In the genomic region with DNA sequence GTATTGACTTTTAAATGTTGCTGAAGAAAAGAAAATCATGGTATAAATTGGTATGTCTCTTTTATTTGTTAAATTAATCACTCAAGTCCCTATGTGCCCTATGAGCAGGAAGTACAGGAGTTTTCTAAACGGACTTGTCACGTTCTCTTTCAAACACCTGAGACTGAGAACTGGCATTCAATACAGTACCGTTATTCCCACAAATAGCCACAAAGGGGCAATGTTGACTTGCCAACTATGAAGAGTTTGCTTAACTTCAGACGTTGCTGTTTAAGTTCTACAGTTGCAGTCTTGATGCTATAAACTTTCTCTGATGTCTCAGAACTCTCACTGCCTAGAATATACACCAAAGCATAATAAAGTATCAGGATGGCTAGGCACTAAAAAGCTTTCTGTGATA, we compare ENCODE assay signal across 8 cellular contexts. TPM values are rescaled to one million over a fixed set of nuclear protein-coding genes. Genes with fewer than 3 reads are reported as not detected.
DNase-seq lines count a peak whose midpoint lies in the region; ATAC-seq and TF ChIP-seq lines count a peak whose summit lies in the region.

No MANE protein-coding gene starts in this region.

- no peaks in the 10 kb centered on the region for H3K4me1 Mint-ChIP-seq in activated CD4-positive, alpha-beta memory T cell treated with anti-CD3 and anti-CD28 coated beads, Interleukin-2, amount 10 ng/mL, durations not matched to agents 7 days and 5 days

- TF ChIP-seq RAD21 in HCT116 (IDR thresholded peaks at IDR 0.05; ENCODE audit: low read depth) = peak; percentile 68

- TF ChIP-seq POLR2A in HCT116 (IDR thresholded peaks at IDR 0.05; ENCODE audit: borderline replicate concordance, extremely low read depth, insufficient read depth, insufficient read length) = no peak

- no peaks in the 10 kb centered on the region for H3K4me1 ChIP-seq in DOHH2 (ENCODE audit: control insufficient read depth, low read length)
- no peaks in the 10 kb centered on the region for H3K4me1 ChIP-seq in HCT116 (ENCODE audit: control insufficient read depth in 1 of 2, insufficient read depth in 2 of 2, low read length in 2 of 2)
- H3K4me1 ChIP-seq in left lung = no peaks in the 10 kb centered on the region

- H3K27ac Mint-ChIP-seq in activated CD4-positive, alpha-beta memory T cell treated with anti-CD3 and anti-CD28 coated beads, Interleukin-2, amount 10 ng/mL, durations not matched to agents 7 days and 5 days = no peak overlapping the region

- H3K79me2 ChIP-seq in DOHH2 (ENCODE audit: control insufficient read depth, low read length) (no peaks in the 10 kb centered on the region), HCT116 (ENCODE audit: insufficient read depth, low read length) (no peaks in the 10 kb centered on the region)

- H3K4me2 ChIP-seq in DOHH2 (ENCODE audit: low read length) (no peak overlapping the region), HCT116 (ENCODE audit: low read length) (no peak overlapping the region)

- no peaks in the 10 kb centered on the region for H3K9me3 Mint-ChIP-seq in activated CD4-positive, alpha-beta memory T cell treated with anti-CD3 and anti-CD28 coated beads, Interleukin-2, amount 10 ng/mL, durations not matched to agents 7 days and 5 days

- H3K27ac ChIP-seq in DOHH2 (ENCODE audit: low read depth, low read length) (no peak overlapping the region), HCT116 (ENCODE audit: low read depth, low read length) (no peak overlapping the region), left lung (no peak overlapping the region)

- H3K9me3 ChIP-seq in DOHH2 (ENCODE audit: control insufficient read depth, insufficient read depth, low read length) (no peaks in the 10 kb centered on the region), HCT116 (ENCODE audit: control insufficient read depth in 1 of 2, insufficient read depth in 1 of 2, low read depth in 1 of 2, low read length in 2 of 2) (no peaks in the 10 kb centered on the region), left lung (no peaks in the 10 kb centered on the region)

- no peaks in the 10 kb centered on the region for H3K36me3 ChIP-seq in DOHH2 (ENCODE audit: control insufficient read depth, low read length)
- H3K36me3 ChIP-seq in HCT116 (ENCODE audit: control insufficient read depth in 1 of 2, insufficient read depth in 2 of 2, low read length in 2 of 2) = no peaks in the 10 kb centered on the region
- H3K36me3 ChIP-seq in left lung = no peaks in the 10 kb centered on the region

- H3K4me3 ChIP-seq in DOHH2 (ENCODE audit: low read length) (no peak overlapping the region), HCT116 (replicated peaks in 1 of 2; ENCODE audit: low read depth in 1 of 2, low read length in 2 of 2) (no peak overlapping the region), choroid plexus epithelial cell (ENCODE audit: low read depth, low read length) (no peak overlapping the region), left lung (no peak overlapping the region)

- intact Hi-C loops in HCT116 (cut with micrococcal nuclease) = loop anchor here (1.0 kb wide), 2 partner anchors 275 to 330 kb away; no protein-coding TSS in a partner anchor
- intact Hi-C loops in left lung (cut with DNase I) = loop anchor here in 1 of 2 donors (5.0 kb wide), 1 partner anchor 339 kb away; no protein-coding TSS in a partner anchor

- H3K9ac ChIP-seq in HCT116 (ENCODE audit: low read length) = no peak overlapping the region

- H3K4me3 Mint-ChIP-seq in activated CD4-positive, alpha-beta memory T cell treated with anti-CD3 and anti-CD28 coated beads, Interleukin-2, amount 10 ng/mL, durations not matched to agents 7 days and 5 days = no peak overlapping the region

- ATAC-seq in HCT116 (peak; percentile 77), left lung (peak; percentile 84), GM21423 (IDR thresholded peaks at IDR 0.05; ENCODE audit: unreplicated experiment) (no peak)

- RAD21 ChIA-PET in HCT116 (lab: Charles Lee; ENCODE audit: low non-redundant PET in 1 of 2, low total read pairs in 2 of 2, uncharacterized antibody in 2 of 2, unreplicated experiment in 2 of 2) = interaction anchor here (1.0 kb wide), 2 partner anchors 340 kb away, joined by 3 to 5 read pairs; no protein-coding TSS in a partner anchor

- no peaks in the 10 kb centered on the region for H3K9me2 ChIP-seq in DOHH2 (replicated peaks; ENCODE audit: control insufficient read depth, low read length)
- H3K9me2 ChIP-seq in HCT116 (ENCODE audit: insufficient read depth) = no peaks in the 10 kb centered on the region

- DNase-seq in HCT116 (ENCODE audit: low read depth, low spot score) (peak; percentile 33), NCI-H82 treated with DMSO at 0.1 percent for 48 hours (lab: John Stamatoyannopoulos, UW; ENCODE audit: unreplicated experiment) (peak; percentile 1), choroid plexus epithelial cell (ENCODE audit: low read depth) (peak; percentile 58), left lung (no peak), NCI-H524 treated with DMSO at 0.1 percent for 48 hours (lab: John Stamatoyannopoulos, UW) (no peak)
- DNase-seq in activated CD4-positive, alpha-beta memory T cell treated with anti-CD3 and anti-CD28 coated beads, Interleukin-2, amount 10 ng/mL, durations not matched to agents 7 days and 5 days = no peak

- CTCF ChIA-PET in HCT116 (lab: Charles Lee) = interaction anchor here (0.7 to 2.5 kb wide), 6 partner anchors 131 to 356 kb away, joined by 3 to 24 read pairs (median 3); no protein-coding TSS in a partner anchor
- CTCF ChIA-PET in activated CD4-positive, alpha-beta memory T cell treated with anti-CD3 and anti-CD28 coated beads, Interleukin-2, amount 10 ng/mL, durations not matched to agents 7 days and 5 days (lab: Charles Lee) = interaction anchor here (0.7 to 1.5 kb wide), 3 partner anchors 227 to 340 kb away, joined by 3 to 6 read pairs (median 4); no protein-coding TSS in a partner anchor

- H3K27me3 ChIP-seq in DOHH2 (ENCODE audit: control insufficient read depth, low read length) (0 out of 2 replicates have a peak, but pooled peaks cover 2% of the 10 kb centered on the region), HCT116 (ENCODE audit: insufficient read depth, low read length) (peaks cover 62% of the 10 kb centered on the region), left lung (no peaks in the 10 kb centered on the region)

- peaks cover 16% of the 10 kb centered on the region for H3K27me3 Mint-ChIP-seq in activated CD4-positive, alpha-beta memory T cell treated with anti-CD3 and anti-CD28 coated beads, Interleukin-2, amount 10 ng/mL, durations not matched to agents 7 days and 5 days

- POLR2A ChIA-PET in HCT116 (lab: Charles Lee) = no interaction called here
- POLR2A ChIA-PET in activated CD4-positive, alpha-beta memory T cell treated with anti-CD3 and anti-CD28 coated beads, Interleukin-2, amount 10 ng/mL, durations not matched to agents 7 days and 5 days (lab: Charles Lee) = no interaction called here

- H4K20me1 ChIP-seq in DOHH2 (ENCODE audit: control insufficient read depth, insufficient read depth, low read depth, low read length) = no peaks in the 10 kb centered on the region
- no peaks in the 10 kb centered on the region for H4K20me1 ChIP-seq in HCT116 (ENCODE audit: insufficient read depth)

- H2AFZ ChIP-seq in HCT116 (ENCODE audit: low read depth, low read length, poor library complexity, severe bottlenecking) = no peak overlapping the region

- H3K36me3 Mint-ChIP-seq in activated CD4-positive, alpha-beta memory T cell treated with anti-CD3 and anti-CD28 coated beads, Interleukin-2, amount 10 ng/mL, durations not matched to agents 7 days and 5 days (ENCODE audit: low read depth) = no peaks in the 10 kb centered on the region

- no peaks in the 10 kb centered on the region for H3F3A ChIP-seq in DOHH2 (ENCODE audit: control insufficient read depth, insufficient read depth)

- TF ChIP-seq CTCF in DOHH2 (IDR thresholded peaks at IDR 0.05; ENCODE audit: low read depth, low read length, poor library complexity, severe bottlenecking) (peak; percentile 54), HCT116 (IDR thresholded peaks at IDR 0.05 in 2 of 3, conservative IDR thresholded peaks at IDR 0.05 in 1 of 3; ENCODE audit: borderline replicate concordance in 1 of 3, insufficient read depth in 1 of 3, low read depth in 2 of 3, low read length in 2 of 3) (peak; percentile 32 to 55 (median 43); a peak in 4 of 6 replicates), choroid plexus epithelial cell (conservative IDR thresholded peaks at IDR 0.05; ENCODE audit: low read depth, low read length) (peak; percentile 47), left lung (IDR thresholded peaks at IDR 0.05) (peak; percentile 32 to 54)

- no TSS peak for BruUV-seq in HCT116 (replicated peaks; lab: Mats Ljungman, UMichigan)

TF ChIP-seq in HCT116, 20 proteins besides CTCF, POLR2A, EP300 and RAD21 (continues in another document):
- TF ChIP-seq ZBTB33 (IDR thresholded peaks at IDR 0.05; ENCODE audit: extremely low read depth, insufficient replicate concordance, low read length) = no peak

RNA-seq across cellular contexts. Expression of gene OR56A1, which starts 7.6 kb away (rescaled TPM):
- total RNA-seq in HCT116 (2021; ENCODE audit: unreplicated experiment) (not detected), left lung (under 1 TPM in 1 of 2 donors, not detected in 1; 0.03 TPM)
- not detected in 2 replicates for polyA plus RNA-seq in HCT116 (2012)
- not detected for total RNA-seq in activated CD4-positive, alpha-beta memory T cell treated with anti-CD3 and anti-CD28 coated beads, Interleukin-2, amount 10 ng/mL, durations not matched to agents 7 days and 5 days

RNA-seq across cellular contexts. Expression of gene OR56A4, which starts 16.2 kb away (rescaled TPM):
- total RNA-seq in HCT116 (2021; ENCODE audit: unreplicated experiment) (not detected), left lung (not detected)
- not detected in 2 replicates for polyA plus RNA-seq in HCT116 (2012)
- under 1 TPM in 1 of 2 experiments, not detected in 1; 0.05 TPM for total RNA-seq in activated CD4-positive, alpha-beta memory T cell treated with anti-CD3 and anti-CD28 coated beads, Interleukin-2, amount 10 ng/mL, durations not matched to agents 7 days and 5 days

RNA-seq across cellular contexts. Expression of gene OR52L1, which starts 36.2 kb away (rescaled TPM):
- total RNA-seq in HCT116 (2021; ENCODE audit: unreplicated experiment) (not detected), left lung (not detected)
- not detected in 2 replicates for polyA plus RNA-seq in HCT116 (2012)
- total RNA-seq in activated CD4-positive, alpha-beta memory T cell treated with anti-CD3 and anti-CD28 coated beads, Interleukin-2, amount 10 ng/mL, durations not matched to agents 7 days and 5 days = not detected

RNA-seq across cellular contexts. Expression of gene OR56A5, which starts 54.7 kb away (rescaled TPM):
- total RNA-seq in HCT116 (2021; ENCODE audit: unreplicated experiment) (not detected), left lung (not detected)
- not detected in 2 replicates for polyA plus RNA-seq in HCT116 (2012)
- total RNA-seq in activated CD4-positive, alpha-beta memory T cell treated with anti-CD3 and anti-CD28 coated beads, Interleukin-2, amount 10 ng/mL, durations not matched to agents 7 days and 5 days = not detected

Comparison
In these comparisons a context has a peak if more than half of its experiments do, and no peak if none do; other contexts are left out.
1. DNase-seq: peak in HCT116 (single experiment), NCI-H82 treated with DMSO at 0.1 percent for 48 hours (single experiment) and choroid plexus epithelial cell (single experiment); none in left lung (0 of 2), NCI-H524 treated with DMSO at 0.1 percent for 48 hours (single experiment) and activated CD4-positive, alpha-beta memory T cell treated with anti-CD3 and anti-CD28 coated beads, Interleukin-2, amount 10 ng/mL, durations not matched to agents 7 days and 5 days (single experiment).
2. Peak in every context shown above with its lines, with median percentiles within 50 percentile points of each other: CTCF ChIP-seq.